In the genomic region with DNA sequence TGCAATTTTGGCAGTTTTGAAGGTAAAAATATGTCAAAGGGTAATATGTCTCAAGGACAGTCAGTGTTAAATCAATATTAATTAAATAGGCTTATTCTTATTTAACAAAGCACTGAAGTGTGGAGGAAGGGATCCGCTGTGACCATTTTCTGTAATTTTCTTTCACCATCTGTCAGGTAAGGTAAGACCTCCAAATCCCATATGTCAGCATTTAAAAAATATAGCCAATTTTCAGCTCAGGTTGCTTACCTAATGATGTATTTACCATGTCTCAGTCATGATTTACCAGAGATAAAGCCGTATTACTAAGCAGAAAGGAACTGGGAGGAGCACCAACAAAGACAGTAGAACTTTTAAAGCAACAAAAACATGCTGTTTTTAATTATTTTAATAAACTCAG, we compare ENCODE assay signal across 14 cellular contexts.
"Had no signal": no experiment of that assay in that cellular context is flagged by ENCODE, and none has a peak within 500 bp of the region (broad histone marks: within the 10 kb centered on the region; RNA-seq: fewer than 3 reads in every experiment).

No MANE protein-coding gene starts in this region.

- ATAC-seq: gastrocnemius medialis; psoas muscle; stimulated activated naive CD8-positive, alpha-beta T cell treated with anti-CD3 and anti-CD28 coated beads, Interleukin-15, Interleukin-2, amounts not matched to agents 100 U/mL and 50 U/mL, for 24 hours; upper lobe of right lung; WTC11 had no signal

- H3K36me3 ChIP-seq: gastrocnemius medialis, sigmoid colon, suprapubic skin, upper lobe of right lung had no signal

- H3K4me1 Mint-ChIP-seq: WTC11 had no signal

- H3K4me3 ChIP-seq: coronary artery, gastrocnemius medialis, psoas muscle, sigmoid colon, suprapubic skin, upper lobe of right lung had no signal

- H3K27me3 ChIP-seq: gastrocnemius medialis, sigmoid colon, suprapubic skin, upper lobe of right lung had no signal

- H3K9me3 Mint-ChIP-seq: nephron progenitor cell had no signal

- DNase-seq: activated CD4-positive, alpha-beta T cell treated with anti-CD3 and anti-CD28 coated beads for 48 hours; activated naive CD4-positive, alpha-beta T cell treated with Interleukin-2 at 50 U/mL for 16 hours; caudate nucleus; effector CD8-positive, alpha-beta T cell; gastrocnemius medialis; kidney glomerular epithelial cell; nephron progenitor cell; psoas muscle; sigmoid colon; stimulated activated naive CD8-positive, alpha-beta T cell treated with anti-CD3 and anti-CD28 coated beads, Interleukin-15, Interleukin-2, amounts not matched to agents 100 U/mL and 50 U/mL, for 24 hours; upper lobe of right lung had no signal

- H3K36me3 Mint-ChIP-seq: WTC11 had no signal

- H3K27ac Mint-ChIP-seq: nephron progenitor cell, WTC11 had no signal

- H3K4me3 Mint-ChIP-seq: nephron progenitor cell, WTC11 had no signal
